Comparison of ENCODE assay signal across 8 cellular contexts in the genomic region with DNA sequence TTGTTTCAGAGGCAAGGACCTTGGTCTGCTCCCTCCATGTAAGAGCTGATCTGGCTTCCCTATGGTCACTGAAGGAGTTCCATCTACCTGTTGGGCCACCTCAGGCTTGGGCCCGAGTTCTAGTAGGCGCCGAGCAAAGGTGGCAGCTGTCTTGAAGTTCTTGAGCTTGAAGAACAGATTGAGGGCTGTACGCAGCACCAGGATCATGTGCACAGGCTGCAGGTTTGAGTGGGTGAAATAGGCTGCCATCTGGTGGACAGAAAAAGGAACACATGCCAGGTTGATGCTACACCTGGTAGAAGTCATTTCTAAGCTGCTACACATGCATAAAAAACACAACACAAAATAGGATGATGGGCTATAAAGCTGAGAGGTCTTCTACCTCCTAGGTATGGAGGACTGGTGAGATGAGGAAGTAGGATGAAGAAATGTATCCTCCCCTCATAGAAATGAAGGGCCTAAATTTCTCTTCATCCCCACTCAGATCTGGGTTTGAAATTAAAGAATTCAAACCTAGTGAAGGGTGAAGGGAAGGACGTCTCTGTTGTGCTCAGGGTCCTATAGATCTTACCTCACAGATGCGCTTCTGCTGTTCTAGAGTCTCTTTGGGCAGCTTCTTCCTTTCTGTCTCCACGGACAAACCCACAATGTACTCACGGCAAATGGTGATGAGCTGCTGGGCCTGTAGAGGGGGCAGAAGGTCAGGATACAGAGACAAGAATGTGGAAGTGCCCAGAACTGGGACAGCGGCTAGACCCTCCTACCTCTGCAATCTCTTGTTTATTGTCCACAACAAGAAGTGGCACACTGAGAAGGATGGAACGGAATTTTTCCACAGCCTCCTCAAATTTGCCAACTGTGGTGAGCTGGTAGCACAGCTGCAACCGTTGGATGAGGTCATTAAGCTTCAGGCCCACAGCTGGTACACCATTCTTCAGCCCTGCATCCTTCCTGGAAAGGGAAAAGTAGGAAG. TPM values are rescaled to one million over a fixed set of nuclear protein-coding genes. Genes with fewer than 3 reads are reported as not detected.
DNase-seq lines count a peak whose midpoint lies in the region; ATAC-seq and TF ChIP-seq lines count a peak whose summit lies in the region.

No MANE protein-coding gene starts in this region.

- in situ Hi-C loops in Panc1 (cut with HindIII; ENCODE audit: low pct_unique_long_range_greater_than_20kb, low sequenced_read_pairs) = no loop called here

- no TSS peak for BruUV-seq in Panc1 (replicated peaks; lab: Mats Ljungman, UMichigan)

- no peak overlapping the region for H3K4me2 ChIP-seq in KMS-11

- no peaks in the 10 kb centered on the region for H3K4me1 Mint-ChIP-seq in activated T-cell treated with anti-CD3 and anti-CD28 coated beads, Interleukin-2, amount 50 U/mL, for 4 hours (ENCODE audit: low read depth)
- no peaks in the 10 kb centered on the region for H3K4me1 Mint-ChIP-seq in nephron
- H3K4me1 Mint-ChIP-seq in stimulated activated naive CD8-positive, alpha-beta T cell treated with anti-CD3 and anti-CD28 coated beads, Interleukin-15, Interleukin-2, amounts not matched to agents 100 ng/mL and 50 ng/mL, for 24 hours (ENCODE audit: low read depth) = no peaks in the 10 kb centered on the region

- H3K4me3 ChIP-seq in AG10803 (ENCODE audit: low read length) (no peak overlapping the region), KMS-11 (IDR thresholded peaks at IDR 0.05; ENCODE audit: insufficient read depth, low read depth, low read length) (no peak overlapping the region), Panc1 (ENCODE audit: low read depth in 2 of 2, low read length in 2 of 2) (no peak overlapping the region)

- no peaks in the 10 kb centered on the region for H3K9me3 ChIP-seq in Panc1 (ENCODE audit: control insufficient read depth, insufficient read depth, low read depth, low read length)

- CTCF ChIA-PET in Panc1 (lab: Charles Lee) = interaction anchor here (0.5 to 1.8 kb wide), 14 partner anchors 12 to 861 kb away, joined by 3 to 13 read pairs (median 4); a partner anchor contains a TSS

- H3K4me1 ChIP-seq in KMS-11 (ENCODE audit: low read depth, poor library complexity, severe bottlenecking) (peaks cover 7% of the 10 kb centered on the region), Panc1 (ENCODE audit: control insufficient read depth, insufficient read depth, low read length) (no peaks in the 10 kb centered on the region)

- no peaks in the 10 kb centered on the region for H3K79me2 ChIP-seq in KMS-11 (ENCODE audit: insufficient read depth, low read depth)

- no peaks in the 10 kb centered on the region for H4K20me1 ChIP-seq in KMS-11 (ENCODE audit: insufficient read depth)

- POLR2A ChIA-PET in Panc1 (lab: Charles Lee) = no interaction called here

- no peak overlapping the region for H2AFZ ChIP-seq in KMS-11 (ENCODE audit: low read depth)

- no peaks in the 10 kb centered on the region for H3K9me3 Mint-ChIP-seq in activated T-cell treated with anti-CD3 and anti-CD28 coated beads, Interleukin-2, amount 50 U/mL, for 4 hours
- H3K9me3 Mint-ChIP-seq in nephron = no peaks in the 10 kb centered on the region
- H3K9me3 Mint-ChIP-seq in stimulated activated naive CD8-positive, alpha-beta T cell treated with anti-CD3 and anti-CD28 coated beads, Interleukin-15, Interleukin-2, amounts not matched to agents 100 ng/mL and 50 ng/mL, for 24 hours = no peaks in the 10 kb centered on the region

- peak; percentile 74 for DNase-seq in AG10803 (ENCODE audit: low read depth)
- DNase-seq in Panc1 (ENCODE audit: low read depth, low spot score) = peak; percentile 63
- peak; percentile 58 for DNase-seq in activated T-cell treated with anti-CD3 and anti-CD28 coated beads, Interleukin-2, amount 50 U/mL, for 4 hours
- peak; percentile 63 for DNase-seq in fibroblast of gingiva (ENCODE audit: low read depth)

- H3K36me3 Mint-ChIP-seq in activated T-cell treated with anti-CD3 and anti-CD28 coated beads, Interleukin-2, amount 50 U/mL, for 4 hours (ENCODE audit: insufficient read depth) = peaks cover 54% of the 10 kb centered on the region
- peaks cover 71% of the 10 kb centered on the region for H3K36me3 Mint-ChIP-seq in nephron (ENCODE audit: low read depth)
- peaks cover 67% of the 10 kb centered on the region for H3K36me3 Mint-ChIP-seq in stimulated activated naive CD8-positive, alpha-beta T cell treated with anti-CD3 and anti-CD28 coated beads, Interleukin-15, Interleukin-2, amounts not matched to agents 100 ng/mL and 50 ng/mL, for 24 hours (ENCODE audit: low read depth)

- H3K27me3 Mint-ChIP-seq in activated T-cell treated with anti-CD3 and anti-CD28 coated beads, Interleukin-2, amount 50 U/mL, for 4 hours (ENCODE audit: low read depth) = no peaks in the 10 kb centered on the region
- no peaks in the 10 kb centered on the region for H3K27me3 Mint-ChIP-seq in nephron (ENCODE audit: low read depth)
- H3K27me3 Mint-ChIP-seq in stimulated activated naive CD8-positive, alpha-beta T cell treated with anti-CD3 and anti-CD28 coated beads, Interleukin-15, Interleukin-2, amounts not matched to agents 100 ng/mL and 50 ng/mL, for 24 hours = no peaks in the 10 kb centered on the region

- H3K27me3 ChIP-seq in KMS-11 (ENCODE audit: insufficient read depth, low read depth) (no peaks in the 10 kb centered on the region), Panc1 (ENCODE audit: control insufficient read depth, insufficient read depth, low read length) (no peaks in the 10 kb centered on the region)

- H3K27ac ChIP-seq in KMS-11 (no peak overlapping the region; the same call in 1 of the 2 replicates), Panc1 (ENCODE audit: low read length) (no peak overlapping the region)

- ATAC-seq in GM18909 (IDR thresholded peaks at IDR 0.05; ENCODE audit: poor library complexity, unreplicated experiment) (peak; percentile 69), Panc1 (peak; percentile 94)
- ATAC-seq in activated T-cell treated with anti-CD3 and anti-CD28 coated beads, Interleukin-2, amount 50 U/mL, for 4 hours = peak; percentile 96 to 98

- intact Hi-C loops in Panc1 (cut with micrococcal nuclease; ENCODE audit: unreplicated experiment) = loop anchor here (1.0 kb wide), 2 partner anchors 98 to 190 kb away; no protein-coding TSS in a partner anchor

- H3K4me3 Mint-ChIP-seq in activated T-cell treated with anti-CD3 and anti-CD28 coated beads, Interleukin-2, amount 50 U/mL, for 4 hours = no peak overlapping the region
- no peak overlapping the region for H3K4me3 Mint-ChIP-seq in nephron
- H3K4me3 Mint-ChIP-seq in stimulated activated naive CD8-positive, alpha-beta T cell treated with anti-CD3 and anti-CD28 coated beads, Interleukin-15, Interleukin-2, amounts not matched to agents 100 ng/mL and 50 ng/mL, for 24 hours = no peak overlapping the region

- H3K36me3 ChIP-seq in KMS-11 (ENCODE audit: insufficient read depth) (peaks cover 40% of the 10 kb centered on the region), Panc1 (ENCODE audit: control insufficient read depth, insufficient read depth, low read length) (peaks cover 25% of the 10 kb centered on the region)

- TF ChIP-seq CTCF in AG10803 (conservative IDR thresholded peaks at IDR 0.05; ENCODE audit: low read length) (peak; percentile 83), KMS-11 (conservative IDR thresholded peaks at IDR 0.05; ENCODE audit: low read depth, low read length) (peak; percentile 100), Panc1 (IDR thresholded peaks at IDR 0.05) (peak; percentile 89), nephron (IDR thresholded peaks at IDR 0.05; ENCODE audit: unreplicated experiment in 3 of 3) (peak; percentile 77 to 84 (median 77))

- no peak overlapping the region for H3K27ac Mint-ChIP-seq in nephron
- H3K27ac Mint-ChIP-seq in stimulated activated naive CD8-positive, alpha-beta T cell treated with anti-CD3 and anti-CD28 coated beads, Interleukin-15, Interleukin-2, amounts not matched to agents 100 ng/mL and 50 ng/mL, for 24 hours = peak overlapping the region; percentile 2

- H3K9ac ChIP-seq in KMS-11 = no peak overlapping the region

RNA-seq across cellular contexts. Expression of a gene that starts 6.6 kb away (rescaled TPM):
- total RNA-seq in Panc1 (2021; ENCODE audit: unreplicated experiment) = 55.1 TPM
- polyA plus RNA-seq in Panc1 (2012; ENCODE audit: insufficient read length) = 31.6 TPM
- 10 to 100 TPM; 55.1 to 64.3 (median 57.9) TPM for total RNA-seq in activated T-cell treated with anti-CD3 and anti-CD28 coated beads, Interleukin-2, amount 50 U/mL, for 4 hours

RNA-seq across cellular contexts. Expression of a gene that starts 29.2 kb away (rescaled TPM):
- total RNA-seq in Panc1 (2021; ENCODE audit: unreplicated experiment) = 127 TPM
- 103 TPM for polyA plus RNA-seq in Panc1 (2012; ENCODE audit: insufficient read length)
- total RNA-seq in activated T-cell treated with anti-CD3 and anti-CD28 coated beads, Interleukin-2, amount 50 U/mL, for 4 hours = 10 to 100 TPM; 64.4 to 68.4 (median 65.0) TPM

RNA-seq across cellular contexts. Expression of a gene that starts 51.5 kb away (rescaled TPM):
- total RNA-seq in Panc1 (2021; ENCODE audit: unreplicated experiment) = 118 TPM
- 96.0 TPM for polyA plus RNA-seq in Panc1 (2012; ENCODE audit: insufficient read length)
- total RNA-seq in activated T-cell treated with anti-CD3 and anti-CD28 coated beads, Interleukin-2, amount 50 U/mL, for 4 hours = 100 to 1,000 TPM; 116 to 144 (median 121) TPM

RNA-seq across cellular contexts. Expression of a gene that starts 51.6 kb away (rescaled TPM):
- total RNA-seq in Panc1 (2021; ENCODE audit: unreplicated experiment) = 93.7 TPM
- 81.3 TPM for polyA plus RNA-seq in Panc1 (2012; ENCODE audit: insufficient read length)
- total RNA-seq in activated T-cell treated with anti-CD3 and anti-CD28 coated beads, Interleukin-2, amount 50 U/mL, for 4 hours = 10 to 100 TPM; 52.0 to 61.7 (median 60.5) TPM
